Comparison of ENCODE assay signal across 8 cellular contexts in genomic region chr9:15246243-15246642, GRCh38.
"Had no signal": no experiment of that assay in that cellular context is flagged by ENCODE, and none has a peak within 500 bp of the region (broad histone marks: within the 10 kb centered on the region; RNA-seq: fewer than 3 reads in every experiment).

No MANE protein-coding gene starts in this region.

- H3K27me3 ChIP-seq: cardiac muscle cell, colonic mucosa, thyroid gland, vagina had no signal

- H3K27ac ChIP-seq: cardiac muscle cell, colonic mucosa, thyroid gland, vagina had no signal

- H3K36me3 ChIP-seq: cardiac muscle cell, colonic mucosa, thyroid gland, vagina had no signal

- H3K4me1 ChIP-seq: colonic mucosa had no signal

- H3K9me3 ChIP-seq: colonic mucosa, thyroid gland, vagina had no signal

- H3K4me3 ChIP-seq: cardiac muscle cell, colonic mucosa, thyroid gland, vagina had no signal

- DNase-seq: activated CD4-positive, alpha-beta T cell treated with anti-CD3 and anti-CD28 coated beads for 4 hours; anterior cingulate cortex; colonic mucosa; effector memory CD4-positive, alpha-beta T cell; retina; thyroid gland had no signal
